In genomic region chr5:118441034-118441433, GRCh38 we compare ENCODE assay signal across 34 cellular contexts.
"Had no signal": no experiment of that assay in that cellular context is flagged by ENCODE, and none has a peak within 500 bp of the region (broad histone marks: within the 10 kb centered on the region; RNA-seq: fewer than 3 reads in every experiment).

No MANE protein-coding gene starts in this region.

- H3K36me3 Mint-ChIP-seq: activated naive CD4-positive, alpha-beta T cell treated with anti-CD3 and anti-CD28 coated beads, Interleukin-2, amount 50 U/mL, for 72 hours had no signal

- H3K4me1 ChIP-seq: adrenal gland, body of pancreas, breast epithelium, Peyer's patch, SJCRH30 had no signal

- H3K4me3 ChIP-seq: adrenal gland, body of pancreas, breast epithelium, K562, Peyer's patch, SJCRH30, SK-N-MC had no signal

- H3K9me3 ChIP-seq: adrenal gland, body of pancreas, breast epithelium, Peyer's patch, SJCRH30 had no signal

- ATAC-seq: activated CD4-positive, alpha-beta T cell treated with anti-CD3 and anti-CD28 coated beads for 36 hours; activated CD4-positive, CD25-positive, alpha-beta regulatory T cell treated with anti-CD3 and anti-CD28 coated beads, Interleukin-2, amount 50 U/mL, for 24 hours; activated CD8-positive, alpha-beta T cell treated with anti-CD3 and anti-CD28 coated beads, Interleukin-2, amount 10 ng/mL, durations not matched to agents 7 days and 5 days; activated naive CD4-positive, alpha-beta T cell treated with anti-CD3 and anti-CD28 coated beads, Interleukin-2, amount 50 U/mL, for 72 hours; body of pancreas; K562; PC-3; WTC11 had no signal

- H3K27ac Mint-ChIP-seq: activated CD4-positive, alpha-beta T cell treated with anti-CD3 and anti-CD28 coated beads for 36 hours; activated CD4-positive, alpha-beta T cell treated with anti-CD3 and anti-CD28 coated beads, Interleukin-2, amount 10 ng/mL, durations not matched to agents 7 days and 5 days; activated CD8-positive, alpha-beta T cell treated with anti-CD3 and anti-CD28 coated beads, Interleukin-2, amount 10 ng/mL, durations not matched to agents 7 days and 5 days; activated naive CD4-positive, alpha-beta T cell treated with anti-CD3 and anti-CD28 coated beads, Interleukin-2, amount 50 U/mL, for 72 hours; activated T-cell treated with anti-CD3 and anti-CD28 coated beads, Interleukin-2, amount 50 U/mL, for 24 hours; activated T-helper 2 cell treated with anti-CD3 and anti-CD28 coated beads, Interferon-gamma antibody, Interleukin-2, Interleukin-4, amounts not matched to agents 10 μg/mL and 5 μg/mL and 100 μg/mL, durations not matched to agents 14 hours and 24 hours and 36 hours; T-helper 1 cell treated with Interleukin-12 subunit alpha and Interleukin-12 subunit beta and Interleukin-4 antibody, amounts not matched to agents 30 μg/mL and 1 μg/mL, for 36 hours; T-helper 2 cell treated with Interferon-gamma antibody and Interleukin-4, amounts not matched to agents 5 μg/mL and 100 μg/mL, for 36 hours; WTC11 had no signal

- H3K36me3 ChIP-seq: adrenal gland, breast epithelium, Peyer's patch, SJCRH30 had no signal

- H3K9me3 Mint-ChIP-seq: activated CD4-positive, alpha-beta T cell treated with anti-CD3 and anti-CD28 coated beads, Interleukin-2, amount 10 ng/mL, durations not matched to agents 7 days and 5 days; activated T-cell treated with anti-CD3 and anti-CD28 coated beads, Interleukin-2, amount 50 U/mL, for 24 hours; activated T-helper 2 cell treated with anti-CD3 and anti-CD28 coated beads, Interferon-gamma antibody, Interleukin-2, Interleukin-4, amounts not matched to agents 10 μg/mL and 5 μg/mL and 100 μg/mL, durations not matched to agents 14 hours and 24 hours and 36 hours; T-helper 1 cell treated with Interleukin-12 subunit alpha and Interleukin-12 subunit beta and Interleukin-4 antibody, amounts not matched to agents 30 μg/mL and 1 μg/mL, for 36 hours; T-helper 2 cell treated with Interferon-gamma antibody and Interleukin-4, amounts not matched to agents 5 μg/mL and 100 μg/mL, for 36 hours had no signal

- H3K4me1 Mint-ChIP-seq: activated CD4-positive, alpha-beta T cell treated with anti-CD3 and anti-CD28 coated beads for 36 hours; activated CD4-positive, alpha-beta T cell treated with anti-CD3 and anti-CD28 coated beads, Interleukin-2, amount 10 ng/mL, durations not matched to agents 7 days and 5 days had no signal

- H3K27me3 Mint-ChIP-seq: activated CD4-positive, alpha-beta T cell treated with anti-CD3 and anti-CD28 coated beads for 36 hours; activated CD4-positive, alpha-beta T cell treated with anti-CD3 and anti-CD28 coated beads, Interleukin-2, amount 10 ng/mL, durations not matched to agents 7 days and 5 days; activated T-cell treated with anti-CD3 and anti-CD28 coated beads, Interleukin-2, amount 50 U/mL, for 24 hours had no signal

- H3K4me3 Mint-ChIP-seq: activated CD4-positive, alpha-beta T cell treated with anti-CD3 and anti-CD28 coated beads for 36 hours; activated CD4-positive, alpha-beta T cell treated with anti-CD3 and anti-CD28 coated beads, Interleukin-2, amount 10 ng/mL, durations not matched to agents 7 days and 5 days; activated CD8-positive, alpha-beta T cell treated with anti-CD3 and anti-CD28 coated beads, Interleukin-2, amount 10 ng/mL, durations not matched to agents 7 days and 5 days; activated T-cell treated with anti-CD3 and anti-CD28 coated beads, Interleukin-2, amount 50 U/mL, for 24 hours; T-helper 1 cell treated with Interleukin-12 subunit alpha and Interleukin-12 subunit beta and Interleukin-4 antibody, amounts not matched to agents 30 μg/mL and 1 μg/mL, for 36 hours; T-helper 2 cell treated with Interferon-gamma antibody and Interleukin-4, amounts not matched to agents 5 μg/mL and 100 μg/mL, for 36 hours; WTC11 had no signal

- H3K27me3 ChIP-seq: adrenal gland, body of pancreas, breast epithelium, Peyer's patch, SJCRH30 had no signal

- H3K27ac ChIP-seq: adrenal gland, body of pancreas, breast epithelium, Peyer's patch, RWPE1, SJCRH30, SK-N-MC had no signal

- DNase-seq: activated CD4-positive, alpha-beta T cell treated with anti-CD3 and anti-CD28 coated beads for 36 hours; activated CD4-positive, alpha-beta T cell treated with anti-CD3 and anti-CD28 coated beads, Interleukin-2, amount 10 ng/mL, durations not matched to agents 7 days and 5 days; activated CD4-positive, alpha-beta T cell treated with anti-CD3 and anti-CD28 coated beads, Interleukin-2, amount 50 U/mL, for 48 hours; activated CD8-positive, alpha-beta T cell treated with anti-CD3 and anti-CD28 coated beads, Interleukin-2, amount 10 ng/mL, durations not matched to agents 7 days and 5 days; activated gamma-delta T cell; activated naive CD4-positive, alpha-beta T cell treated with Interleukin-2 at 50 U/mL for 16 hours; activated T-cell treated with anti-CD3 and anti-CD28 coated beads, Interleukin-2, amount 50 U/mL, for 24 hours; adrenal gland; body of pancreas; caudate nucleus; IMR-90; NCI-H1048; NCI-H1105 treated with DMSO at 0.1 percent for 48 hours; NCI-H1436; NCI-H1694; NCI-H2029; NCI-H2171 treated with DMSO at 0.1 percent for 48 hours; NCI-H446; NCI-H524 treated with DMSO at 0.1 percent for 48 hours; NK-92 treated with Interleukin-12 subunit alpha and Interleukin-12 subunit beta, amount 100 ng/mL, for 24 hours; PC-3; Peyer's patch; SHP77; SJCRH30 had no signal
